In the genomic region with DNA sequence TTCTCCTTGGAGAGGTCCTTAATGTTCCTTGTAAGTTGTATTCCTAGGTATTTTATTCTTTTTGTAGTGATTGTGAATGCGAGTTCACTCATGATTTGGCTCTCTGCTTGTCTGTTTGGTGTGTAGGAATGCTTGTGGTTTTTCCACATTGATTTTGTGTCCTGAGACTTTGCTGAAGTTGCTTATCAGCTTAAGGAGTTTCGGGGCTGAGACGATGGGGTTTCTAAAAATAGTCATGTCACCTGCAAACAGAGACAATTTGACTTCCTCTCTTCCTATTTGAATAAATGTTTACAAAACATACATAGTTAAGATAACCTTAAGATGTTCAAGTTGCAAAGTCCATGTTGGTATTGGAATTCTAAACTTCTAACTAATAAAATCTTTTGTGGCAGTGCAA, we compare ENCODE assay signal across 16 cellular contexts.
DNase-seq lines count a peak whose midpoint lies in the region; ATAC-seq, FAIRE-seq and TF ChIP-seq lines count a peak whose summit lies in the region.
"Had no signal": no experiment of that assay in that cellular context is flagged by ENCODE, and none has a peak within 500 bp of the region (broad histone marks: within the 10 kb centered on the region; RNA-seq: fewer than 3 reads in every experiment).

No MANE protein-coding gene starts in this region.

- H3K9me2 ChIP-seq in GM23338 (ENCODE audit: insufficient read depth) = 0 out of 2 replicates have a peak, but pooled peaks cover 3% of the 10 kb centered on the region
- H3K9me2 ChIP-seq in MM.1S (replicated peaks; ENCODE audit: insufficient read depth, low read length) = no peaks in the 10 kb centered on the region

- intact Hi-C loops in mucosa of descending colon (cut with DNase I, micrococcal nuclease) = no loop called here

- peaks cover 12% of the 10 kb centered on the region for H3K4me1 Mint-ChIP-seq in GM23338

- H3K27ac ChIP-seq in GM23338 (ENCODE audit: low read depth) (no peak overlapping the region), MM.1S (ENCODE audit: low read length) (peak overlapping the region; percentile 14; the same call in 1 of the 2 replicates)
- H3K27ac ChIP-seq: A549, C4-2B had no signal

- H3K4me1 ChIP-seq in GM23338 (ENCODE audit: insufficient read depth) = peaks cover 7% of the 10 kb centered on the region; the same call in 1 of the 2 replicates
- peaks cover 25% of the 10 kb centered on the region for H3K4me1 ChIP-seq in MM.1S (ENCODE audit: low read length)
- no peaks in the 10 kb centered on the region for H3K4me1 ChIP-seq in mucosa of descending colon (ENCODE audit: low read depth)
- H3K4me1 ChIP-seq: A549 had no signal

- H3K36me3 ChIP-seq in GM23338 (ENCODE audit: insufficient read depth) (peaks cover 3% of the 10 kb centered on the region; the same call in 1 of the 2 replicates), MM.1S (replicated peaks; ENCODE audit: insufficient read depth, low read length) (no peaks in the 10 kb centered on the region), mucosa of descending colon (ENCODE audit: low read depth) (no peaks in the 10 kb centered on the region)
- H3K36me3 ChIP-seq: BE2C had no signal

- H3K79me2 ChIP-seq in GM23338 (replicated peaks; ENCODE audit: insufficient read depth) = no peaks in the 10 kb centered on the region
- H3K79me2 ChIP-seq in MM.1S (ENCODE audit: low read length) = no peaks in the 10 kb centered on the region

- FAIRE-seq in HTR-8/SVneo (lab: Jason Lieb, UNC) = no peak
- FAIRE-seq: A549, K562 had no signal

- H4K20me1 ChIP-seq in GM23338 (replicated peaks; ENCODE audit: insufficient read depth) (no peaks in the 10 kb centered on the region), MM.1S (ENCODE audit: insufficient read depth, low read length) (no peaks in the 10 kb centered on the region)

- peak overlapping the region; percentile 81; the same call in 1 of the 2 replicates for H2AFZ ChIP-seq in GM23338
- 0 out of 2 replicates have a peak overlapping the region, but pooled peaks have one; percentile 5 for H2AFZ ChIP-seq in MM.1S (ENCODE audit: low read length)

- H3K27me3 ChIP-seq in GM23338 (ENCODE audit: insufficient read depth) (no peaks in the 10 kb centered on the region), MM.1S (replicated peaks; ENCODE audit: insufficient read depth, low read length) (no peaks in the 10 kb centered on the region)
- H3K27me3 ChIP-seq: BE2C had no signal

- no peak overlapping the region for H3K4me3 Mint-ChIP-seq in GM23338
- H3K4me3 Mint-ChIP-seq: CD4-positive, alpha-beta memory T cell had no signal

- H3K27ac Mint-ChIP-seq in GM23338 = no peak overlapping the region
- H3K27ac Mint-ChIP-seq: CD4-positive, alpha-beta memory T cell had no signal

- no peaks in the 10 kb centered on the region for H3K9me3 Mint-ChIP-seq in GM23338

- H3K9me3 ChIP-seq in MM.1S (replicated peaks; ENCODE audit: insufficient read depth, low read length) (no peaks in the 10 kb centered on the region), mucosa of descending colon (no peaks in the 10 kb centered on the region)
- H3K9me3 ChIP-seq: A549, BE2C had no signal

- no peaks in the 10 kb centered on the region for H3K36me3 Mint-ChIP-seq in GM23338 (ENCODE audit: low read depth)
- H3K36me3 Mint-ChIP-seq: CD4-positive, alpha-beta memory T cell had no signal

- H3K4me2 ChIP-seq in GM23338 (no peak overlapping the region), MM.1S (ENCODE audit: low read depth, low read length) (peak overlapping the region; percentile 55; the same call in 1 of the 2 replicates)
- H3K4me2 ChIP-seq: A549 had no signal

- no peaks in the 10 kb centered on the region for H3F3A ChIP-seq in GM23338 (replicated peaks; ENCODE audit: low read depth)
- H3F3A ChIP-seq in MM.1S (ENCODE audit: insufficient read depth, low read length) = no peaks in the 10 kb centered on the region

- H3K4me3 ChIP-seq in GM23338 (no peak overlapping the region), MM.1S (ENCODE audit: low read length) (no peak overlapping the region), mucosa of descending colon (no peak overlapping the region)
- H3K4me3 ChIP-seq: A549, K562 had no signal

- H3K27me3 Mint-ChIP-seq in GM23338 (ENCODE audit: insufficient read depth, low read depth, poor library complexity) = no peaks in the 10 kb centered on the region
- H3K27me3 Mint-ChIP-seq: CD4-positive, alpha-beta memory T cell had no signal

- ATAC-seq in GM23338 (no peak), mucosa of descending colon (peak; percentile 47)
- ATAC-seq: A549, K562 had no signal

- TF ChIP-seq CTCF in GM23338 (conservative IDR thresholded peaks at IDR 0.05; ENCODE audit: low read depth in 2 of 2) = no peak
- no peak for TF ChIP-seq CTCF in MM.1S (IDR thresholded peaks at IDR 0.05; ENCODE audit: low read length)
- TF ChIP-seq CTCF in mucosa of descending colon (IDR thresholded peaks at IDR 0.05) = no peak

- no peak for DNase-seq in GM23338 (ENCODE audit: low spot score)
- peak; percentile 36 for DNase-seq in MM.1S
- DNase-seq in mucosa of descending colon = no peak
- no peak for DNase-seq in RPMI8226
- DNase-seq in HTR-8/SVneo (ENCODE audit: insufficient read length, low spot score) = no peak
- no peak for DNase-seq in NCI-H774 (lab: John Stamatoyannopoulos, UW)
- no peak for DNase-seq in activated CD4-positive, alpha-beta T cell treated with anti-CD3 and anti-CD28 coated beads, Interleukin-2, amount 50 U/mL, for 4 hours
- DNase-seq: BE2C; CD4-positive, alpha-beta memory T cell; COR-L47; DND-41; GDM1; H7 had no signal

- H3K9ac ChIP-seq in MM.1S (ENCODE audit: low read length) = no peak overlapping the region

TF ChIP-seq in GM23338, 12 proteins besides CTCF, POLR2A, EP300 and RAD21 (continues in another document):
- TF ChIP-seq, protein P1, sequence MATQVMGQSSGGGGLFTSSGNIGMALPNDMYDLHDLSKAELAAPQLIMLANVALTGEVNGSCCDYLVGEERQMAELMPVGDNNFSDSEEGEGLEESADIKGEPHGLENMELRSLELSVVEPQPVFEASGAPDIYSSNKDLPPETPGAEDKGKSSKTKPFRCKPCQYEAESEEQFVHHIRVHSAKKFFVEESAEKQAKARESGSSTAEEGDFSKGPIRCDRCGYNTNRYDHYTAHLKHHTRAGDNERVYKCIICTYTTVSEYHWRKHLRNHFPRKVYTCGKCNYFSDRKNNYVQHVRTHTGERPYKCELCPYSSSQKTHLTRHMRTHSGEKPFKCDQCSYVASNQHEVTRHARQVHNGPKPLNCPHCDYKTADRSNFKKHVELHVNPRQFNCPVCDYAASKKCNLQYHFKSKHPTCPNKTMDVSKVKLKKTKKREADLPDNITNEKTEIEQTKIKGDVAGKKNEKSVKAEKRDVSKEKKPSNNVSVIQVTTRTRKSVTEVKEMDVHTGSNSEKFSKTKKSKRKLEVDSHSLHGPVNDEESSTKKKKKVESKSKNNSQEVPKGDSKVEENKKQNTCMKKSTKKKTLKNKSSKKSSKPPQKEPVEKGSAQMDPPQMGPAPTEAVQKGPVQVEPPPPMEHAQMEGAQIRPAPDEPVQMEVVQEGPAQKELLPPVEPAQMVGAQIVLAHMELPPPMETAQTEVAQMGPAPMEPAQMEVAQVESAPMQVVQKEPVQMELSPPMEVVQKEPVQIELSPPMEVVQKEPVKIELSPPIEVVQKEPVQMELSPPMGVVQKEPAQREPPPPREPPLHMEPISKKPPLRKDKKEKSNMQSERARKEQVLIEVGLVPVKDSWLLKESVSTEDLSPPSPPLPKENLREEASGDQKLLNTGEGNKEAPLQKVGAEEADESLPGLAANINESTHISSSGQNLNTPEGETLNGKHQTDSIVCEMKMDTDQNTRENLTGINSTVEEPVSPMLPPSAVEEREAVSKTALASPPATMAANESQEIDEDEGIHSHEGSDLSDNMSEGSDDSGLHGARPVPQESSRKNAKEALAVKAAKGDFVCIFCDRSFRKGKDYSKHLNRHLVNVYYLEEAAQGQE (IDR thresholded peaks at IDR 0.05; ENCODE audit: unreplicated experiment) = no peak
- TF ChIP-seq STAT1 (IDR thresholded peaks at IDR 0.05; ENCODE audit: unreplicated experiment) (no peak), ZNF114 (CRISPR knock-in tag; IDR thresholded peaks at IDR 0.05) (no peak), POLR2AphosphoS5 (IDR thresholded peaks at IDR 0.05; ENCODE audit: low read depth) (no peak), NANOG (IDR thresholded peaks at IDR 0.05; ENCODE audit: borderline replicate concordance) (no peak), EZH2 (IDR thresholded peaks at IDR 0.05; ENCODE audit: low read depth, unreplicated experiment) (no peak), ZNF331 (CRISPR knock-in tag; IDR thresholded peaks at IDR 0.05; ENCODE audit: low read depth) (no peak), EZH2phosphoT487 (IDR thresholded peaks at IDR 0.05; ENCODE audit: unreplicated experiment) (no peak)
